Comparison of ENCODE assay signal across 15 cellular contexts in genomic region chr14:24435192-24435810, GRCh38. TPM values are rescaled to one million over a fixed set of nuclear protein-coding genes. Genes with fewer than 3 reads are reported as not detected.
DNase-seq lines count a peak whose midpoint lies in the region; ATAC-seq and TF ChIP-seq lines count a peak whose summit lies in the region.
"Had no signal": no experiment of that assay in that cellular context is flagged by ENCODE, and none has a peak within 500 bp of the region (broad histone marks: within the 10 kb centered on the region; RNA-seq: fewer than 3 reads in every experiment).

No MANE protein-coding gene starts in this region.

- no peak overlapping the region for H4K91ac ChIP-seq in mesenchymal stem cell (ENCODE audit: low read length)

- intact Hi-C loops in activated B cell treated with CpG ODN at 0.5 μM for 24 hours (cut with micrococcal nuclease) (no loop called here), CD14-positive monocyte (cut with micrococcal nuclease) (loop anchor here in 1 of 2 donors (2.0 to 10.0 kb wide), 2 partner anchors 98 to 190 kb away; partner anchors contain the start of gene TINF2)

- no peak overlapping the region for H3K18ac ChIP-seq in mesenchymal stem cell (ENCODE audit: low read depth in 1 of 2, low read length in 2 of 2)

- H3K9me3 ChIP-seq in mesenchymal stem cell (ENCODE audit: control insufficient read depth, low read length) = no peaks in the 10 kb centered on the region
- H3K9me3 ChIP-seq: body of pancreas, upper lobe of left lung had no signal

- peaks cover 52% of the 10 kb centered on the region for H3K4me1 Mint-ChIP-seq in activated naive CD8-positive, alpha-beta T cell (ENCODE audit: low read depth)
- peaks cover 47% of the 10 kb centered on the region for H3K4me1 Mint-ChIP-seq in activated naive CD8-positive, alpha-beta T cell treated with anti-CD3 and anti-CD28 coated beads for 36 hours
- peaks cover 70% of the 10 kb centered on the region for H3K4me1 Mint-ChIP-seq in activated B cell treated with CpG ODN at 0.5 μM for 24 hours
- peaks cover 36% of the 10 kb centered on the region for H3K4me1 Mint-ChIP-seq in type B pancreatic cell (ENCODE audit: unreplicated experiment)
- peaks cover 50 to 75% (median 60%) of the 10 kb centered on the region in 3 donors for H3K4me1 Mint-ChIP-seq in T-cell
- peaks cover 56% of the 10 kb centered on the region for H3K4me1 Mint-ChIP-seq in CD14-positive monocyte

- H3K4me3 ChIP-seq in mesenchymal stem cell (ENCODE audit: insufficient read depth in 1 of 2, low read depth in 1 of 2, low read length in 2 of 2) = no peak overlapping the region
- H3K4me3 ChIP-seq: body of pancreas, upper lobe of left lung had no signal

- ATAC-seq in activated B cell treated with CpG ODN at 0.5 μM for 24 hours (ENCODE audit: low read depth) = no peak
- ATAC-seq in T-cell (replicated peaks in 1 of 4) = no peak
- ATAC-seq: body of pancreas, left colon, sciatic nerve had no signal

- no peak overlapping the region for H3K4me2 ChIP-seq in mesenchymal stem cell (ENCODE audit: low read length, poor library complexity, severe bottlenecking)

- no peak overlapping the region for H2BK5ac ChIP-seq in mesenchymal stem cell (ENCODE audit: low read depth, low read length, poor library complexity, severe bottlenecking)

- no peak overlapping the region for H3K14ac ChIP-seq in mesenchymal stem cell (ENCODE audit: low read length in 2 of 2)

- no peak overlapping the region for H2AK5ac ChIP-seq in mesenchymal stem cell (ENCODE audit: low read length, severe bottlenecking)

- peaks cover 8% of the 10 kb centered on the region for H3K36me3 Mint-ChIP-seq in activated naive CD8-positive, alpha-beta T cell
- peaks cover 42% of the 10 kb centered on the region for H3K36me3 Mint-ChIP-seq in activated naive CD8-positive, alpha-beta T cell treated with anti-CD3 and anti-CD28 coated beads for 36 hours
- H3K36me3 Mint-ChIP-seq in activated B cell treated with CpG ODN at 0.5 μM for 24 hours (ENCODE audit: low read depth) (peaks cover 87% of the 10 kb centered on the region), type B pancreatic cell (peaks cover 25% of the 10 kb centered on the region), T-cell (peaks cover 52% of the 10 kb centered on the region), CD14-positive monocyte (peaks cover 70 to 88% of the 10 kb centered on the region in 2 donors)

- no peak overlapping the region for H3K23ac ChIP-seq in mesenchymal stem cell (ENCODE audit: low read length in 2 of 2)

- H3K36me3 ChIP-seq in mesenchymal stem cell (ENCODE audit: control insufficient read depth in 1 of 2, insufficient read depth in 2 of 2, low read depth in 1 of 2, low read length in 2 of 2) = peaks cover 51 to 85% of the 10 kb centered on the region in 2 experiments

- no peak overlapping the region for H2BK120ac ChIP-seq in mesenchymal stem cell (ENCODE audit: low read depth, low read length)

- no peak overlapping the region for H4K8ac ChIP-seq in mesenchymal stem cell (ENCODE audit: low read length)

- no peaks in the 10 kb centered on the region for H3K9me3 Mint-ChIP-seq in activated naive CD8-positive, alpha-beta T cell (ENCODE audit: low read depth)
- H3K9me3 Mint-ChIP-seq in activated naive CD8-positive, alpha-beta T cell treated with anti-CD3 and anti-CD28 coated beads for 36 hours = no peaks in the 10 kb centered on the region
- H3K9me3 Mint-ChIP-seq in activated B cell treated with CpG ODN at 0.5 μM for 24 hours = no peaks in the 10 kb centered on the region
- no peaks in the 10 kb centered on the region for H3K9me3 Mint-ChIP-seq in type B pancreatic cell
- no peaks in the 10 kb centered on the region for H3K9me3 Mint-ChIP-seq in T-cell
- H3K9me3 Mint-ChIP-seq in CD14-positive monocyte = no peaks in the 10 kb centered on the region
- H3K9me3 Mint-ChIP-seq: nephron progenitor cell had no signal

- no peak for TF ChIP-seq CTCF in activated B cell treated with CpG ODN at 0.5 μM for 24 hours (IDR thresholded peaks at IDR 0.05)
- TF ChIP-seq CTCF in type B pancreatic cell (conservative IDR thresholded peaks at IDR 0.05) = no peak
- TF ChIP-seq CTCF in CD14-positive monocyte (IDR thresholded peaks at IDR 0.05) = no peak

- no peak overlapping the region for H3K27ac ChIP-seq in mesenchymal stem cell (ENCODE audit: low read length, poor library complexity, severe bottlenecking)

- H3K27me3 Mint-ChIP-seq in activated naive CD8-positive, alpha-beta T cell = no peaks in the 10 kb centered on the region
- no peaks in the 10 kb centered on the region for H3K27me3 Mint-ChIP-seq in activated naive CD8-positive, alpha-beta T cell treated with anti-CD3 and anti-CD28 coated beads for 36 hours
- H3K27me3 Mint-ChIP-seq in activated B cell treated with CpG ODN at 0.5 μM for 24 hours (no peaks in the 10 kb centered on the region), type B pancreatic cell (no peaks in the 10 kb centered on the region), T-cell (no peaks in the 10 kb centered on the region), CD14-positive monocyte (ENCODE audit: low read depth in 3 of 3) (peaks cover 0 to 1% (median 0%) of the 10 kb centered on the region in 3 donors)

- H3K79me1 ChIP-seq in mesenchymal stem cell (replicated peaks; ENCODE audit: low read length, poor library complexity, severe bottlenecking) = peaks cover 29% of the 10 kb centered on the region

- CTCF ChIA-PET in activated B cell treated with CpG ODN at 0.5 μM for 24 hours (lab: Charles Lee) (interaction anchor here (0.5 to 9.3 kb wide), 4 partner anchors 19 to 222 kb away, joined by 3 to 353 read pairs (median 24); partner anchors contain the start of genes ADCY4 and CHMP4A), T-cell (lab: Charles Lee) (interaction anchor here (1.2 to 3.9 kb wide), 7 partner anchors 95 to 220 kb away, joined by 3 to 44 read pairs (median 7); partner anchors contain the start of genes ADCY4 (in 1 of the 2), CIDEB (in 1 of the 2), MDP1 (in 1 of the 2) and RIPK3 (in 1 of the 2))

- no peak overlapping the region for H3K4me3 Mint-ChIP-seq in activated naive CD8-positive, alpha-beta T cell
- no peak overlapping the region for H3K4me3 Mint-ChIP-seq in activated naive CD8-positive, alpha-beta T cell treated with anti-CD3 and anti-CD28 coated beads for 36 hours
- H3K4me3 Mint-ChIP-seq in activated B cell treated with CpG ODN at 0.5 μM for 24 hours (no peak overlapping the region), type B pancreatic cell (peak overlapping the region; percentile 2), T-cell (peak overlapping the region in 1 of 3 donors; percentile 5), CD14-positive monocyte (no peak overlapping the region)
- H3K4me3 Mint-ChIP-seq: nephron progenitor cell had no signal

- H2BK12ac ChIP-seq in mesenchymal stem cell (ENCODE audit: low read length in 2 of 2) = no peak overlapping the region

- H3K27ac Mint-ChIP-seq in activated naive CD8-positive, alpha-beta T cell = peak overlapping the region; percentile 59
- no peak overlapping the region for H3K27ac Mint-ChIP-seq in activated naive CD8-positive, alpha-beta T cell treated with anti-CD3 and anti-CD28 coated beads for 36 hours
- peak overlapping the region; percentile 41 for H3K27ac Mint-ChIP-seq in activated B cell treated with CpG ODN at 0.5 μM for 24 hours
- peak overlapping the region; percentile 41 for H3K27ac Mint-ChIP-seq in type B pancreatic cell
- H3K27ac Mint-ChIP-seq in T-cell = no peak overlapping the region
- peak overlapping the region in 3 of 7 donors; percentile 23 to 38 (median 32) for H3K27ac Mint-ChIP-seq in CD14-positive monocyte

- no peak for DNase-seq in activated naive CD8-positive, alpha-beta T cell treated with anti-CD3 and anti-CD28 coated beads for 36 hours
- DNase-seq in activated B cell treated with CpG ODN at 0.5 μM for 24 hours (no peak), mesenchymal stem cell (no peak), type B pancreatic cell (ENCODE audit: extremely low spot score, unreplicated experiment) (no peak), T-cell (no peak), nucleus accumbens (lab: John Stamatoyannopoulos, UW) (no peak), CD14-positive monocyte (ENCODE audit: low spot score) (no peak)
- DNase-seq: body of pancreas, DND-41, GOT3, left colon, nephron progenitor cell, upper lobe of left lung had no signal

- no peaks in the 10 kb centered on the region for H3K27me3 ChIP-seq in mesenchymal stem cell (ENCODE audit: control insufficient read depth in 1 of 2, insufficient read depth in 1 of 2, low read length in 2 of 2)
- H3K27me3 ChIP-seq: body of pancreas, upper lobe of left lung had no signal

- peak overlapping the region; percentile 54 for H3K9ac ChIP-seq in mesenchymal stem cell (ENCODE audit: low read length)

- 88% methylated on average over 2 of the region's 2 CpGs for WGBS in mesenchymal stem cell

- no peak overlapping the region for H2AFZ ChIP-seq in mesenchymal stem cell (ENCODE audit: low read depth, low read length)

- H2BK15ac ChIP-seq in mesenchymal stem cell (ENCODE audit: low read depth, poor library complexity, severe bottlenecking) = no peak overlapping the region

- peaks cover 23% of the 10 kb centered on the region for H3K4me1 ChIP-seq in mesenchymal stem cell (ENCODE audit: control insufficient read depth, insufficient read depth, low read depth, low read length)

- H3K4ac ChIP-seq in mesenchymal stem cell (ENCODE audit: low read depth in 1 of 2, low read length in 2 of 2) = no peak overlapping the region

- POLR2A ChIA-PET in activated B cell treated with CpG ODN at 0.5 μM for 24 hours (lab: Charles Lee) (interaction anchor here (0.6 to 4.2 kb wide), 9 partner anchors 69 to 897 kb away, joined by 3 to 44 read pairs (median 5); partner anchors contain the start of genes MDP1, PSME1, RIPK3 and TINF2), T-cell (lab: Charles Lee) (no interaction called here)

RNA-seq across cellular contexts. Expression of gene KHNYN, which starts 5.5 kb away (rescaled TPM):
- 10 to 100 TPM; 47.3 to 48.7 TPM for total RNA-seq in activated naive CD8-positive, alpha-beta T cell treated with anti-CD3 and anti-CD28 coated beads for 36 hours
- total RNA-seq in activated B cell treated with CpG ODN at 0.5 μM for 24 hours (121 and 130 TPM in 2 replicates), type B pancreatic cell (ENCODE audit: low replicate concordance) (81.3 and 113 TPM in 2 replicates), T-cell (100 to 1,000 TPM; 126 to 166 (median 146) TPM)
- 23.6 TPM for polyA plus RNA-seq in mesenchymal stem cell (2013, experiment 1 of 2)
- polyA plus RNA-seq in mesenchymal stem cell (2013, experiment 2 of 2) = 24.0 TPM
- polyA plus RNA-seq in CD14-positive monocyte = 10 to 100 TPM; 12.4 to 16.0 TPM

RNA-seq across cellular contexts. Expression of gene CBLN3, which starts 5.8 kb away (rescaled TPM):
- 1 to 10 TPM; 5.5 to 6.4 TPM for total RNA-seq in activated naive CD8-positive, alpha-beta T cell treated with anti-CD3 and anti-CD28 coated beads for 36 hours
- total RNA-seq in activated B cell treated with CpG ODN at 0.5 μM for 24 hours = 56.0 and 61.1 TPM in 2 replicates
- polyA plus RNA-seq in mesenchymal stem cell (2013, experiment 1 of 2) = 3.3 TPM
- polyA plus RNA-seq in mesenchymal stem cell (2013, experiment 2 of 2) = 3.6 TPM
- total RNA-seq in type B pancreatic cell (ENCODE audit: low replicate concordance) = 1.4 and 2.4 TPM in 2 replicates
- 10 to 100 TPM in 1 of 5 donors, 1 to 10 TPM in 4; 3.9 to 13.5 (median 5.0) TPM for total RNA-seq in T-cell
- polyA plus RNA-seq in CD14-positive monocyte = under 1 TPM in 1 of 2 donors, not detected in 1; 0.07 TPM

RNA-seq across cellular contexts. Expression of gene SDR39U1, which starts 7.3 kb away (rescaled TPM):
- total RNA-seq in activated naive CD8-positive, alpha-beta T cell treated with anti-CD3 and anti-CD28 coated beads for 36 hours = 10 to 100 TPM; 57.8 to 59.0 TPM
- total RNA-seq in activated B cell treated with CpG ODN at 0.5 μM for 24 hours (70.6 and 80.0 TPM in 2 replicates), type B pancreatic cell (ENCODE audit: low replicate concordance) (54.1 and 62.1 TPM in 2 replicates), T-cell (100 to 1,000 TPM in 3 of 5 donors, 10 to 100 TPM in 2; 79.6 to 154 (median 109) TPM)
- 29.6 TPM for polyA plus RNA-seq in mesenchymal stem cell (2013, experiment 1 of 2)
- polyA plus RNA-seq in mesenchymal stem cell (2013, experiment 2 of 2) = 28.8 TPM
- 10 to 100 TPM; 37.3 to 39.2 TPM for polyA plus RNA-seq in CD14-positive monocyte

RNA-seq across cellular contexts. Expression of gene NYNRIN, which starts 36.5 kb away (rescaled TPM):
- under 1 TPM; 0.08 to 0.10 TPM for total RNA-seq in activated naive CD8-positive, alpha-beta T cell treated with anti-CD3 and anti-CD28 coated beads for 36 hours
- total RNA-seq in activated B cell treated with CpG ODN at 0.5 μM for 24 hours = 0.02 and 0.04 TPM in 2 replicates
- polyA plus RNA-seq in mesenchymal stem cell (2013, experiment 1 of 2) = 13.6 TPM
- 12.7 TPM for polyA plus RNA-seq in mesenchymal stem cell (2013, experiment 2 of 2)
- 79.2 and 129 TPM in 2 replicates for total RNA-seq in type B pancreatic cell (ENCODE audit: low replicate concordance)
- under 1 TPM; 0.28 to 0.95 (median 0.61) TPM for total RNA-seq in T-cell
- polyA plus RNA-seq in CD14-positive monocyte = under 1 TPM; 0.18 to 0.40 TPM

Comparison
In these comparisons a context has a peak if more than half of its experiments do, and no peak if none do; other contexts are left out.
1. H3K27ac Mint-ChIP-seq: peak in activated naive CD8-positive, alpha-beta T cell (single experiment), activated B cell treated with CpG ODN at 0.5 μM for 24 hours (single experiment) and type B pancreatic cell (single experiment); none in activated naive CD8-positive, alpha-beta T cell treated with anti-CD3 and anti-CD28 coated beads for 36 hours (single experiment) and T-cell (0 of 2).